23 cellular contexts compared by ENCODE assay signal in genomic region chr5:135557034-135557838, GRCh38. TPM values are rescaled to one million over a fixed set of nuclear protein-coding genes. Genes with fewer than 3 reads are reported as not detected.
"Had no signal": no experiment of that assay in that cellular context is flagged by ENCODE, and none has a peak within 500 bp of the region (broad histone marks: within the 10 kb centered on the region; RNA-seq: fewer than 3 reads in every experiment).

No MANE protein-coding gene starts in this region.

- H3K4me3 Mint-ChIP-seq: activated B cell treated with CpG ODN at 0.5 μM for 24 hours; activated CD4-positive, alpha-beta T cell treated with anti-CD3 and anti-CD28 coated beads, Interleukin-2, amount 10 ng/mL, durations not matched to agents 24 days and 14 days; activated CD8-positive, alpha-beta memory T cell treated with anti-CD3 and anti-CD28 coated beads, Interleukin-2, amount 10 ng/mL, durations not matched to agents 7 days and 5 days; activated naive CD4-positive, alpha-beta T cell treated with anti-CD3 and anti-CD28 coated beads, Interleukin-2, amount 50 U/mL, for 24 hours; activated T-cell treated with anti-CD3 and anti-CD28 coated beads, Interleukin-2, amount 50 U/mL, for 24 hours; activated T-helper 1 cell treated with anti-CD3 and anti-CD28 coated beads, Interleukin-12 subunit alpha, Interleukin-12 subunit beta, Interleukin-2, Interleukin-4 antibody, amounts not matched to agents 30 ng/mL and 10 ng/mL and 1 ng/mL, durations not matched to agents 14 hours and 24 hours and 36 hours; T-helper 17 cell had no signal

- H3K4me1 Mint-ChIP-seq: activated B cell treated with CpG ODN at 0.5 μM for 24 hours had no signal

- ATAC-seq: activated CD8-positive, alpha-beta memory T cell treated with anti-CD3 and anti-CD28 coated beads, Interleukin-2, amount 10 ng/mL, durations not matched to agents 7 days and 5 days; T-helper 17 cell had no signal

- H3K9me3 Mint-ChIP-seq: activated B cell treated with CpG ODN at 0.5 μM for 24 hours; activated CD4-positive, alpha-beta T cell treated with anti-CD3 and anti-CD28 coated beads, Interleukin-2, amount 10 ng/mL, durations not matched to agents 24 days and 14 days; activated naive CD4-positive, alpha-beta T cell treated with anti-CD3 and anti-CD28 coated beads, Interleukin-2, amount 50 U/mL, for 24 hours; activated T-cell treated with anti-CD3 and anti-CD28 coated beads, Interleukin-2, amount 50 U/mL, for 24 hours; activated T-helper 1 cell treated with anti-CD3 and anti-CD28 coated beads, Interleukin-12 subunit alpha, Interleukin-12 subunit beta, Interleukin-2, Interleukin-4 antibody, amounts not matched to agents 30 ng/mL and 10 ng/mL and 1 ng/mL, durations not matched to agents 14 hours and 24 hours and 36 hours; brain had no signal

- DNase-seq: activated B cell treated with CpG ODN at 0.5 μM for 24 hours; activated CD4-positive, alpha-beta T cell treated with anti-CD3 and anti-CD28 coated beads for 1 hour; activated CD4-positive, alpha-beta T cell treated with anti-CD3 and anti-CD28 coated beads, Interleukin-2, amount 10 ng/mL, durations not matched to agents 24 days and 14 days; activated CD4-positive, alpha-beta T cell treated with anti-CD3 and anti-CD28 coated beads, Interleukin-2, amount 50 U/mL, for 48 hours; activated CD8-positive, alpha-beta memory T cell treated with anti-CD3 and anti-CD28 coated beads, Interleukin-2, amount 10 ng/mL, durations not matched to agents 7 days and 5 days; activated effector memory CD4-positive, alpha-beta T cell treated with Interleukin-2 at 50 U/mL for 16 hours; activated naive CD4-positive, alpha-beta T cell; activated T-cell treated with anti-CD3 and anti-CD28 coated beads, Interleukin-2, amount 50 U/mL, for 24 hours; MG63; NCI-H1105; NCI-H1436; NCI-H1694 treated with DMSO at 0.1 percent for 48 hours; NCI-H2029 treated with DMSO at 0.1 percent for 48 hours; NCI-H524; PC-9; SHP77 treated with DMSO at 0.1 percent for 48 hours; T-helper 17 cell; T-helper 9 cell had no signal

- H3K4me1 ChIP-seq: ascending aorta had no signal

- H3K9me3 ChIP-seq: ascending aorta, MG63 had no signal

- H3K4me3 ChIP-seq: ascending aorta, MG63, PC-9 had no signal

- H3K36me3 ChIP-seq: ascending aorta, MG63 had no signal

- H2AFZ ChIP-seq: PC-9 had no signal

- H3K36me3 Mint-ChIP-seq: activated CD8-positive, alpha-beta memory T cell treated with anti-CD3 and anti-CD28 coated beads, Interleukin-2, amount 10 ng/mL, durations not matched to agents 7 days and 5 days; activated naive CD4-positive, alpha-beta T cell treated with anti-CD3 and anti-CD28 coated beads, Interleukin-2, amount 50 U/mL, for 24 hours; brain had no signal

- H3K27ac ChIP-seq: ascending aorta, PC-9 had no signal

- H3K27ac Mint-ChIP-seq: activated B cell treated with CpG ODN at 0.5 μM for 24 hours; activated CD4-positive, alpha-beta T cell treated with anti-CD3 and anti-CD28 coated beads, Interleukin-2, amount 10 ng/mL, durations not matched to agents 24 days and 14 days; activated CD8-positive, alpha-beta memory T cell treated with anti-CD3 and anti-CD28 coated beads, Interleukin-2, amount 10 ng/mL, durations not matched to agents 7 days and 5 days; activated naive CD4-positive, alpha-beta T cell treated with anti-CD3 and anti-CD28 coated beads, Interleukin-2, amount 50 U/mL, for 24 hours; activated T-cell treated with anti-CD3 and anti-CD28 coated beads, Interleukin-2, amount 50 U/mL, for 24 hours; activated T-helper 1 cell treated with anti-CD3 and anti-CD28 coated beads, Interleukin-12 subunit alpha, Interleukin-12 subunit beta, Interleukin-2, Interleukin-4 antibody, amounts not matched to agents 30 ng/mL and 10 ng/mL and 1 ng/mL, durations not matched to agents 14 hours and 24 hours and 36 hours; T-helper 17 cell had no signal

- H3K4me2 ChIP-seq: PC-9 had no signal

RNA-seq across cellular contexts. Expression of gene NEUROG1, which starts 21.5 kb away (rescaled TPM):
- total RNA-seq: activated B cell treated with CpG ODN at 0.5 μM for 24 hours; activated CD4-positive, alpha-beta T cell treated with anti-CD3 and anti-CD28 coated beads, Interleukin-2, amount 10 ng/mL, durations not matched to agents 24 days and 14 days; activated CD8-positive, alpha-beta memory T cell treated with anti-CD3 and anti-CD28 coated beads, Interleukin-2, amount 10 ng/mL, durations not matched to agents 7 days and 5 days; activated T-helper 1 cell treated with anti-CD3 and anti-CD28 coated beads, Interleukin-12 subunit alpha, Interleukin-12 subunit beta, Interleukin-2, Interleukin-4 antibody, amounts not matched to agents 30 ng/mL and 10 ng/mL and 1 ng/mL, durations not matched to agents 14 hours and 24 hours and 36 hours; ascending aorta; PC-9; SK-MEL-5; T-helper 17 cell had no signal

RNA-seq across cellular contexts. Expression of gene CXCL14, which starts 21.6 kb away (rescaled TPM):
- total RNA-seq: activated B cell treated with CpG ODN at 0.5 μM for 24 hours; activated CD4-positive, alpha-beta T cell treated with anti-CD3 and anti-CD28 coated beads, Interleukin-2, amount 10 ng/mL, durations not matched to agents 24 days and 14 days; activated CD8-positive, alpha-beta memory T cell treated with anti-CD3 and anti-CD28 coated beads, Interleukin-2, amount 10 ng/mL, durations not matched to agents 7 days and 5 days; activated T-helper 1 cell treated with anti-CD3 and anti-CD28 coated beads, Interleukin-12 subunit alpha, Interleukin-12 subunit beta, Interleukin-2, Interleukin-4 antibody, amounts not matched to agents 30 ng/mL and 10 ng/mL and 1 ng/mL, durations not matched to agents 14 hours and 24 hours and 36 hours; PC-9; SK-MEL-5; T-helper 17 cell had no signal
